8 cellular contexts compared by ENCODE assay signal in the genomic region with DNA sequence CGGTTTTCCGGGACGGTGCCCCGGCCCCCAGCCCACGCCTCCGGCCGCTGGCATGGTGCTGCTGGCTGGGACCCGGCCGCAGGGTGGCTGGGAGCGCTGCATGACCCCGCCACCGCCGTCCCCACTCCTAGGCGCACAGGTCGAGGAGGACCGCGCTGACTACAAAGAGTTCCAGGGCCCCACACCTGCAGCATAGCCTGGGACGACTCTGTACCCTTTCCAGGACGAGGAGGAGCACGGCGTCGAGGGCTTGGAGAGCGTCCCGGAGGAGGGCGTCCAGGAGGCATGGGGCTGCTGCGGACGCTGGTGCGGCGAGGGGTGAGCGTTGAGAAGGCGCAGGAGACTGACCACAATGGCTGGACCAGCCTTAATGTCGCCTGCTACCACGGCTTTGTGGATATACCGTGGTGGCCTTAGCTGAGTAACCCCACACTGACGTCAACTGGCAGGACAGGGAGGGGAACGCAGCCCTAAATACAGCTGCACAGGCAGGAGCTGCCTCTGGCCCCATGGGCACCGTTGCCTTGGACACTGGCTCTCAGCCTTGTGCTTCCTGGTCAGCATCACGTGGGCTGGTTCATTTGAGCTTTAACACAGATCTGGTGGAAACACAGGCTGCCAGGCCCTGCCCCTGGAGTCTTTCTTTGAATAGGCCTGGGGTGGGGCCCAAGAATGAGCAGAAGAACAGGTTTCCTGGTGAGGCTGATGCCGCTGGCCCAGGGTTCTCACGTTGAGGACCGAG. TPM values are rescaled to one million over a fixed set of nuclear protein-coding genes. Genes with fewer than 3 reads are reported as not detected.
DNase-seq lines count a peak whose midpoint lies in the region; ATAC-seq and TF ChIP-seq lines count a peak whose summit lies in the region.

No MANE protein-coding gene starts in this region.

- no peaks in the 10 kb centered on the region for H3K9me3 Mint-ChIP-seq in activated naive CD4-positive, alpha-beta T cell treated with anti-CD3 and anti-CD28 coated beads, Interleukin-2, amount 10 ng/mL, durations not matched to agents 7 days and 5 days
- H3K9me3 Mint-ChIP-seq in activated T-helper 2 cell treated with anti-CD3 and anti-CD28 coated beads, Interferon-gamma antibody, Interleukin-2, Interleukin-4, amounts not matched to agents 10 μg/mL and 5 μg/mL and 100 μg/mL, durations not matched to agents 14 hours and 24 hours and 36 hours = no peaks in the 10 kb centered on the region
- no peaks in the 10 kb centered on the region for H3K9me3 Mint-ChIP-seq in type B pancreatic cell

- ATAC-seq in left colon (peak; percentile 66), GM21737 (IDR thresholded peaks at IDR 0.05; ENCODE audit: unreplicated experiment) (no peak), HG03354 (IDR thresholded peaks at IDR 0.05; ENCODE audit: poor library complexity, severe bottlenecking, unreplicated experiment) (no peak)

- peaks cover 17% of the 10 kb centered on the region for H3K4me1 Mint-ChIP-seq in activated naive CD4-positive, alpha-beta T cell treated with anti-CD3 and anti-CD28 coated beads, Interleukin-2, amount 10 ng/mL, durations not matched to agents 7 days and 5 days
- H3K4me1 Mint-ChIP-seq in activated T-helper 2 cell treated with anti-CD3 and anti-CD28 coated beads, Interferon-gamma antibody, Interleukin-2, Interleukin-4, amounts not matched to agents 10 μg/mL and 5 μg/mL and 100 μg/mL, durations not matched to agents 14 hours and 24 hours and 36 hours (ENCODE audit: low read depth) = peaks cover 31% of the 10 kb centered on the region
- no peaks in the 10 kb centered on the region for H3K4me1 Mint-ChIP-seq in type B pancreatic cell (ENCODE audit: unreplicated experiment)

- H3K4me3 Mint-ChIP-seq in activated naive CD4-positive, alpha-beta T cell treated with anti-CD3 and anti-CD28 coated beads, Interleukin-2, amount 10 ng/mL, durations not matched to agents 7 days and 5 days = peak overlapping the region; percentile 75
- H3K4me3 Mint-ChIP-seq in activated T-helper 2 cell treated with anti-CD3 and anti-CD28 coated beads, Interferon-gamma antibody, Interleukin-2, Interleukin-4, amounts not matched to agents 10 μg/mL and 5 μg/mL and 100 μg/mL, durations not matched to agents 14 hours and 24 hours and 36 hours (ENCODE audit: low read depth) = peak overlapping the region; percentile 96
- peak overlapping the region; percentile 59 for H3K4me3 Mint-ChIP-seq in type B pancreatic cell

- TF ChIP-seq CTCF in type B pancreatic cell (conservative IDR thresholded peaks at IDR 0.05) = no peak

- no peak overlapping the region for H3K27ac Mint-ChIP-seq in activated naive CD4-positive, alpha-beta T cell treated with anti-CD3 and anti-CD28 coated beads, Interleukin-2, amount 10 ng/mL, durations not matched to agents 7 days and 5 days
- peak overlapping the region; percentile 86 for H3K27ac Mint-ChIP-seq in activated T-helper 2 cell treated with anti-CD3 and anti-CD28 coated beads, Interferon-gamma antibody, Interleukin-2, Interleukin-4, amounts not matched to agents 10 μg/mL and 5 μg/mL and 100 μg/mL, durations not matched to agents 14 hours and 24 hours and 36 hours
- H3K27ac Mint-ChIP-seq in type B pancreatic cell = no peak overlapping the region

- CTCF ChIA-PET in activated naive CD4-positive, alpha-beta T cell treated with anti-CD3 and anti-CD28 coated beads, Interleukin-2, amount 10 ng/mL, durations not matched to agents 7 days and 5 days (lab: Charles Lee) = no interaction called here

- peaks cover 22% of the 10 kb centered on the region for H3K36me3 Mint-ChIP-seq in activated naive CD4-positive, alpha-beta T cell treated with anti-CD3 and anti-CD28 coated beads, Interleukin-2, amount 10 ng/mL, durations not matched to agents 7 days and 5 days
- H3K36me3 Mint-ChIP-seq in activated T-helper 2 cell treated with anti-CD3 and anti-CD28 coated beads, Interferon-gamma antibody, Interleukin-2, Interleukin-4, amounts not matched to agents 10 μg/mL and 5 μg/mL and 100 μg/mL, durations not matched to agents 14 hours and 24 hours and 36 hours (ENCODE audit: low read depth) = peaks cover 43% of the 10 kb centered on the region
- H3K36me3 Mint-ChIP-seq in type B pancreatic cell = no peaks in the 10 kb centered on the region

- peaks cover 17% of the 10 kb centered on the region for H3K27me3 Mint-ChIP-seq in activated naive CD4-positive, alpha-beta T cell treated with anti-CD3 and anti-CD28 coated beads, Interleukin-2, amount 10 ng/mL, durations not matched to agents 7 days and 5 days
- H3K27me3 Mint-ChIP-seq in activated T-helper 2 cell treated with anti-CD3 and anti-CD28 coated beads, Interferon-gamma antibody, Interleukin-2, Interleukin-4, amounts not matched to agents 10 μg/mL and 5 μg/mL and 100 μg/mL, durations not matched to agents 14 hours and 24 hours and 36 hours (ENCODE audit: low read depth) = no peaks in the 10 kb centered on the region
- H3K27me3 Mint-ChIP-seq in type B pancreatic cell = peaks cover 5% of the 10 kb centered on the region

- intact Hi-C loops in activated T-helper 2 cell treated with anti-CD3 and anti-CD28 coated beads, Interferon-gamma antibody, Interleukin-2, Interleukin-4, amounts not matched to agents 10 μg/mL and 5 μg/mL and 100 μg/mL, durations not matched to agents 14 hours and 24 hours and 36 hours (cut with micrococcal nuclease) = loop anchor here (2.0 kb wide), 1 partner anchor 15 kb away; no protein-coding TSS in a partner anchor
- intact Hi-C loops in left colon (cut with DNase I, micrococcal nuclease) = no loop called here

- DNase-seq in activated naive CD4-positive, alpha-beta T cell treated with anti-CD3 and anti-CD28 coated beads, Interleukin-2, amount 10 ng/mL, durations not matched to agents 7 days and 5 days = no peak
- DNase-seq in activated naive CD4-positive, alpha-beta T cell treated with anti-CD3 and anti-CD28 coated beads, Interleukin-2, amount 50 U/mL, for 16 hours = no peak
- no peak for DNase-seq in activated T-helper 2 cell treated with anti-CD3 and anti-CD28 coated beads, Interferon-gamma antibody, Interleukin-2, Interleukin-4, amounts not matched to agents 10 μg/mL and 5 μg/mL and 100 μg/mL, durations not matched to agents 14 hours and 24 hours and 36 hours (ENCODE audit: low spot score)
- DNase-seq in left colon (peak; percentile 61 to 73), type B pancreatic cell (ENCODE audit: extremely low spot score, unreplicated experiment) (no peak), islet precursor cell (no peak)

RNA-seq across cellular contexts. Expression of gene TRIM43B, which starts 40.9 kb away (rescaled TPM):
- total RNA-seq in activated T-helper 2 cell treated with anti-CD3 and anti-CD28 coated beads, Interferon-gamma antibody, Interleukin-2, Interleukin-4, amounts not matched to agents 10 μg/mL and 5 μg/mL and 100 μg/mL, durations not matched to agents 14 hours and 24 hours and 36 hours = not detected in 2 replicates
- not detected for total RNA-seq in left colon
- not detected in 2 replicates for total RNA-seq in type B pancreatic cell (ENCODE audit: low replicate concordance)

Comparison
In these comparisons a context has a peak if more than half of its experiments do, and no peak if none do; other contexts are left out.
1. DNase-seq: peak in left colon (2 of 2); none in activated naive CD4-positive, alpha-beta T cell treated with anti-CD3 and anti-CD28 coated beads, Interleukin-2, amount 10 ng/mL, durations not matched to agents 7 days and 5 days (single experiment), activated naive CD4-positive, alpha-beta T cell treated with anti-CD3 and anti-CD28 coated beads, Interleukin-2, amount 50 U/mL, for 16 hours (single experiment), activated T-helper 2 cell treated with anti-CD3 and anti-CD28 coated beads, Interferon-gamma antibody, Interleukin-2, Interleukin-4, amounts not matched to agents 10 μg/mL and 5 μg/mL and 100 μg/mL, durations not matched to agents 14 hours and 24 hours and 36 hours (single experiment), type B pancreatic cell (single experiment) and islet precursor cell (single experiment).
2. Peak in every context shown above with its lines, with median percentiles within 50 percentile points of each other: H3K4me3 Mint-ChIP-seq.